In genomic region chr2:21650566-21650965, GRCh38 we compare ENCODE assay signal across 24 cellular contexts.
"Had no signal": no experiment of that assay in that cellular context is flagged by ENCODE, and none has a peak within 500 bp of the region (broad histone marks: within the 10 kb centered on the region; RNA-seq: fewer than 3 reads in every experiment).

No MANE protein-coding gene starts in this region.

- FAIRE-seq: keratinocyte, urothelium cell line had no signal

- H3K36me3 Mint-ChIP-seq: activated naive CD4-positive, alpha-beta T cell treated with anti-CD3 and anti-CD28 coated beads, Interleukin-2, amount 50 U/mL, for 24 hours; naive B cell; stimulated activated memory B cell treated with anti-CD40 and anti-IgM and Interleukin-4, amounts not matched to agents 10 μg/mL and 1 μg/mL and 100 μg/mL, for 72 hours had no signal

- ATAC-seq: activated CD4-positive, CD25-positive, alpha-beta regulatory T cell treated with anti-CD3 and anti-CD28 coated beads, Interleukin-2, amount 50 U/mL, for 24 hours; gastroesophageal sphincter; lower lobe of right lung; right lobe of liver; stimulated activated memory B cell treated with anti-CD40 and anti-IgM and Interleukin-4, amounts not matched to agents 10 μg/mL and 1 μg/mL and 100 μg/mL, for 72 hours had no signal

- H3K4me1 ChIP-seq: gastroesophageal sphincter, lower lobe of right lung, right lobe of liver, stomach, suprapubic skin had no signal

- DNase-seq: activated CD4-positive, alpha-beta memory T cell treated with anti-CD3 and anti-CD28 coated beads, Interleukin-2, amount 10 ng/mL, durations not matched to agents 7 days and 5 days; activated CD4-positive, alpha-beta T cell treated with anti-CD3 and anti-CD28 coated beads, Interleukin-2, amount 10 ng/mL, durations not matched to agents 24 days and 14 days; activated gamma-delta T cell; aorta; central memory CD4-positive, alpha-beta T cell; dermis blood vessel endothelial cell; effector memory CD4-positive, alpha-beta T cell; head of caudate nucleus; lower lobe of right lung; naive B cell; nucleus accumbens; right lobe of liver; stimulated activated CD4-positive, alpha-beta T cell treated with anti-CD3 and anti-CD28 coated beads, Interleukin-2, amount 100 ng/mL, for 24 hours; stomach; T-helper 2 cell had no signal

- H3K27ac ChIP-seq: gastroesophageal sphincter, lower lobe of right lung, right lobe of liver, skin epidermis, stomach, suprapubic skin, tibial nerve had no signal

- H3K27me3 ChIP-seq: gastroesophageal sphincter, right lobe of liver, stomach, suprapubic skin, tibial nerve had no signal

- H3K4me1 Mint-ChIP-seq: activated CD4-positive, alpha-beta memory T cell treated with anti-CD3 and anti-CD28 coated beads, Interleukin-2, amount 10 ng/mL, durations not matched to agents 7 days and 5 days; activated CD4-positive, alpha-beta T cell treated with anti-CD3 and anti-CD28 coated beads, Interleukin-2, amount 10 ng/mL, durations not matched to agents 24 days and 14 days; activated naive CD4-positive, alpha-beta T cell treated with anti-CD3 and anti-CD28 coated beads, Interleukin-2, amount 50 U/mL, for 24 hours; naive B cell; stimulated activated memory B cell treated with anti-CD40 and anti-IgM and Interleukin-4, amounts not matched to agents 10 μg/mL and 1 μg/mL and 100 μg/mL, for 72 hours had no signal

- H3K36me3 ChIP-seq: gastroesophageal sphincter, lower lobe of right lung, right lobe of liver, stomach, suprapubic skin, tibial nerve had no signal

- H3K4me3 ChIP-seq: gastroesophageal sphincter, lower lobe of right lung, right lobe of liver, skin epidermis, stomach, suprapubic skin, tibial nerve had no signal

- H3K9me3 Mint-ChIP-seq: activated CD4-positive, alpha-beta T cell treated with anti-CD3 and anti-CD28 coated beads, Interleukin-2, amount 10 ng/mL, durations not matched to agents 24 days and 14 days; activated naive CD4-positive, alpha-beta T cell treated with anti-CD3 and anti-CD28 coated beads, Interleukin-2, amount 50 U/mL, for 24 hours; stimulated activated memory B cell treated with anti-CD40 and anti-IgM and Interleukin-4, amounts not matched to agents 10 μg/mL and 1 μg/mL and 100 μg/mL, for 72 hours had no signal

- H3K27ac Mint-ChIP-seq: activated CD4-positive, alpha-beta memory T cell treated with anti-CD3 and anti-CD28 coated beads, Interleukin-2, amount 10 ng/mL, durations not matched to agents 7 days and 5 days; activated CD4-positive, alpha-beta T cell treated with anti-CD3 and anti-CD28 coated beads, Interleukin-2, amount 10 ng/mL, durations not matched to agents 24 days and 14 days; activated naive CD4-positive, alpha-beta T cell treated with anti-CD3 and anti-CD28 coated beads, Interleukin-2, amount 50 U/mL, for 24 hours; naive B cell; stimulated activated memory B cell treated with anti-CD40 and anti-IgM and Interleukin-4, amounts not matched to agents 10 μg/mL and 1 μg/mL and 100 μg/mL, for 72 hours had no signal

- H3K9me3 ChIP-seq: gastroesophageal sphincter, lower lobe of right lung, right lobe of liver, stomach, suprapubic skin, tibial nerve had no signal

- H3K4me3 Mint-ChIP-seq: activated CD4-positive, alpha-beta memory T cell treated with anti-CD3 and anti-CD28 coated beads, Interleukin-2, amount 10 ng/mL, durations not matched to agents 7 days and 5 days; activated CD4-positive, alpha-beta T cell treated with anti-CD3 and anti-CD28 coated beads, Interleukin-2, amount 10 ng/mL, durations not matched to agents 24 days and 14 days; activated naive CD4-positive, alpha-beta T cell treated with anti-CD3 and anti-CD28 coated beads, Interleukin-2, amount 50 U/mL, for 24 hours; naive B cell; stimulated activated memory B cell treated with anti-CD40 and anti-IgM and Interleukin-4, amounts not matched to agents 10 μg/mL and 1 μg/mL and 100 μg/mL, for 72 hours had no signal

- H3K27me3 Mint-ChIP-seq: activated CD4-positive, alpha-beta memory T cell treated with anti-CD3 and anti-CD28 coated beads, Interleukin-2, amount 10 ng/mL, durations not matched to agents 7 days and 5 days; activated CD4-positive, alpha-beta T cell treated with anti-CD3 and anti-CD28 coated beads, Interleukin-2, amount 10 ng/mL, durations not matched to agents 24 days and 14 days; activated naive CD4-positive, alpha-beta T cell treated with anti-CD3 and anti-CD28 coated beads, Interleukin-2, amount 50 U/mL, for 24 hours; stimulated activated memory B cell treated with anti-CD40 and anti-IgM and Interleukin-4, amounts not matched to agents 10 μg/mL and 1 μg/mL and 100 μg/mL, for 72 hours had no signal
